19 cellular contexts compared by ENCODE assay signal in the genomic region with DNA sequence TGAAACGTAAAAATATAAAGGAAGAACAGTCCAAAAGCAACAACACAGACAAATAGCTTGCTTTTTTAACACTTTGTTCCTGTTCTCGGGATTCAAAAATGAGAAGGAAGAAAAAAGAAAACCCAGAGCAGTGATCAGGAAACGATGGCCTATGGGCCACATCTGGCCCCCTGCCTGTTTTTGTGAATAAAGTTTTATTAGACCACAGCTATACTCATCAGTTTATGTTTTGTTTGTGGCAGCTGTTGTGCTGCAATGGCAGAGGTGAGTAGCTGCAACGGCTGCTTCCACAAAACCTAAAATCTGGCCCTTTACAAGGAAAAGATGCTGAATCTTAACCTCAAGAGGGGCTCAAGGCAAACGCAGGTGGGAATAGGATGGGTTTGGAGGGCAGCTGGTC.
"Had no signal": no experiment of that assay in that cellular context is flagged by ENCODE, and none has a peak within 500 bp of the region (broad histone marks: within the 10 kb centered on the region; RNA-seq: fewer than 3 reads in every experiment).

No MANE protein-coding gene starts in this region.

- H3K4me1 ChIP-seq: right lobe of liver had no signal

- H3K4me3 ChIP-seq: esophagus muscularis mucosa, gastroesophageal sphincter, mucosa of descending colon, ovary, right lobe of liver, testis had no signal

- ATAC-seq: effector memory CD8-positive, alpha-beta T cell; left lobe of liver; mucosa of descending colon; naive thymus-derived CD8-positive, alpha-beta T cell; right lobe of liver; stimulated activated effector memory CD8-positive, alpha-beta T cell treated with anti-CD3 and anti-CD28 coated beads, Interleukin-12 subunit alpha, Interleukin-12 subunit beta, amount 100 ng/mL, for 72 hours; stimulated activated naive CD8-positive, alpha-beta T cell treated with anti-CD3 and anti-CD28 coated beads, Interleukin-15, Interleukin-2, amounts not matched to agents 100 U/mL and 50 U/mL, for 24 hours had no signal

- H3K36me3 ChIP-seq: esophagus muscularis mucosa, gastroesophageal sphincter, ovary, right lobe of liver had no signal

- H3K27ac ChIP-seq: epithelial cell of prostate, ovary, right lobe of liver had no signal

- H3K27me3 ChIP-seq: esophagus muscularis mucosa, gastroesophageal sphincter, ovary, right lobe of liver, testis had no signal

- DNase-seq: cortex of kidney; effector memory CD8-positive, alpha-beta T cell; glutamatergic neuron; islet precursor cell; mammary epithelial cell; mucosa of descending colon; naive thymus-derived CD8-positive, alpha-beta T cell; ovary; right lobe of liver; stimulated activated CD4-positive, alpha-beta T cell treated with anti-CD3 and anti-CD28 coated beads, Interleukin-4, amount 100 ng/mL, for 1 hour; stimulated activated CD8-positive, alpha-beta memory T cell treated with anti-CD3 and anti-CD28 coated beads, Interleukin-4, amount 100 ng/mL, for 48 hours; stimulated activated naive CD8-positive, alpha-beta T cell treated with anti-CD3 and anti-CD28 coated beads, Interleukin-15, Interleukin-2, amounts not matched to agents 100 U/mL and 50 U/mL, for 24 hours; testis; trophoblast cell had no signal

- H3K9me3 ChIP-seq: esophagus muscularis mucosa, gastroesophageal sphincter, mucosa of descending colon, ovary, right lobe of liver, testis had no signal
